ENCODE assay signal across 11 cellular contexts in genomic region chr9:34961574-34962480, GRCh38. TPM values are rescaled to one million over a fixed set of nuclear protein-coding genes. Genes with fewer than 3 reads are reported as not detected.
A peak's percentile ranks its signal among the peaks of the same experiment; 100 is the strongest.
DNase-seq lines count a peak whose midpoint lies in the region; ATAC-seq, FAIRE-seq and TF ChIP-seq lines count a peak whose summit lies in the region.
"Had no signal": no experiment of that assay in that cellular context is flagged by ENCODE, and none has a peak within 500 bp of the region (broad histone marks: within the 10 kb centered on the region; RNA-seq: fewer than 3 reads in every experiment).

No MANE protein-coding gene starts in this region.

- peak in 3 of 4 donors; percentile 32 to 86 (median 61) for ATAC-seq in pancreas
- ATAC-seq in HG03432 (IDR thresholded peaks at IDR 0.05; ENCODE audit: unreplicated experiment), result no peak

- WGBS in pancreas, 2 donors, result 59 to 68% methylated on average over 5 of the region's 5 CpGs

- peak overlapping the region; percentile 36 for H3K4me3 Mint-ChIP-seq in activated CD4-positive, alpha-beta T cell treated with anti-CD3 and anti-CD28 coated beads, Interleukin-2, amount 10 ng/mL, durations not matched to agents 24 days and 14 days

- H3K27me3 ChIP-seq in pancreas, result peaks cover 0 to 9% (median 0%) of the 10 kb centered on the region in 4 donors

- H3K9me3 ChIP-seq in pancreas, result no peaks in the 10 kb centered on the region

- H3K27ac Mint-ChIP-seq in activated CD4-positive, alpha-beta T cell treated with anti-CD3 and anti-CD28 coated beads, Interleukin-2, amount 10 ng/mL, durations not matched to agents 24 days and 14 days, result peak overlapping the region; percentile 45

- H3K36me3 ChIP-seq in pancreas, result no peaks in the 10 kb centered on the region

- no peak for TF ChIP-seq CTCF in pancreas (IDR thresholded peaks at IDR 0.05)

- peaks cover 58% of the 10 kb centered on the region for H3K27me3 Mint-ChIP-seq in activated CD4-positive, alpha-beta T cell treated with anti-CD3 and anti-CD28 coated beads, Interleukin-2, amount 10 ng/mL, durations not matched to agents 24 days and 14 days

- no peaks in the 10 kb centered on the region for H3K36me3 Mint-ChIP-seq in activated CD4-positive, alpha-beta T cell treated with anti-CD3 and anti-CD28 coated beads, Interleukin-2, amount 10 ng/mL, durations not matched to agents 24 days and 14 days (ENCODE audit: low read depth)

- H3K4me1 Mint-ChIP-seq in activated CD4-positive, alpha-beta T cell treated with anti-CD3 and anti-CD28 coated beads, Interleukin-2, amount 10 ng/mL, durations not matched to agents 24 days and 14 days, result peaks cover 36% of the 10 kb centered on the region

- H3K27ac ChIP-seq in pancreas, result no peak overlapping the region
- H3K27ac ChIP-seq: HL-60 had no signal

- no peaks in the 10 kb centered on the region for H3K9me3 Mint-ChIP-seq in activated CD4-positive, alpha-beta T cell treated with anti-CD3 and anti-CD28 coated beads, Interleukin-2, amount 10 ng/mL, durations not matched to agents 24 days and 14 days

- no peak for DNase-seq in activated CD4-positive, alpha-beta T cell treated with anti-CD3 and anti-CD28 coated beads, Interleukin-2, amount 10 ng/mL, durations not matched to agents 24 days and 14 days
- DNase-seq in activated CD4-positive, alpha-beta T cell treated with anti-CD3 and anti-CD28 coated beads, Interleukin-2, amount 50 U/mL, for 4 hours, result no peak
- DNase-seq in HK-2 (ENCODE audit: unreplicated experiment), result peak; percentile 18
- peak; percentile 5 to 63 for DNase-seq in dermis microvascular lymphatic vessel endothelial cell (ENCODE audit: low read depth in 2 of 2)
- DNase-seq in pancreas, result no peak
- no peak for DNase-seq in T-helper 9 cell
- DNase-seq in NCI-H2081 treated with DMSO at 0.1 percent for 48 hours (lab: John Stamatoyannopoulos, UW), result no peak
- DNase-seq: stimulated activated CD4-positive, alpha-beta T cell treated with anti-CD3 and anti-CD28 coated beads, Interleukin-2, amount 100 ng/mL, for 24 hours had no signal

- intact Hi-C loops in activated CD4-positive, alpha-beta T cell treated with anti-CD3 and anti-CD28 coated beads, Interleukin-2, amount 10 ng/mL, durations not matched to agents 24 days and 14 days (cut with micrococcal nuclease), result loop anchor here (1.0 to 5.0 kb wide), 3 partner anchors 23 to 65 kb away; partner anchors contain the start of gene DNAJB5
- intact Hi-C loops in pancreas (cut with DNase I), result no loop called here

- no peak overlapping the region for H3K4me3 ChIP-seq in pancreas

- H3K4me1 ChIP-seq in pancreas, result no peaks in the 10 kb centered on the region

- FAIRE-seq in pancreas (lab: Jason Lieb, UNC), result no peak
- FAIRE-seq: endometrium had no signal

RNA-seq across cellular contexts. Expression of gene PHF24, which starts 3.7 kb away (rescaled TPM):
- 0.14 and 0.57 TPM in 2 replicates for total RNA-seq in activated CD4-positive, alpha-beta T cell treated with anti-CD3 and anti-CD28 coated beads, Interleukin-2, amount 10 ng/mL, durations not matched to agents 24 days and 14 days
- under 0.01 TPM in 1 of 2 replicates, not detected in the other for total RNA-seq in dermis microvascular lymphatic vessel endothelial cell
- under 1 TPM; 0.03 to 0.32 (median 0.12) TPM for total RNA-seq in pancreas
- polyA plus RNA-seq in pancreas, result under 1 TPM; 0.05 to 0.11 TPM

RNA-seq across cellular contexts. Expression of gene DNAJB5, which starts 27.7 kb away (rescaled TPM):
- 7.7 and 10.6 TPM in 2 replicates for total RNA-seq in activated CD4-positive, alpha-beta T cell treated with anti-CD3 and anti-CD28 coated beads, Interleukin-2, amount 10 ng/mL, durations not matched to agents 24 days and 14 days
- total RNA-seq in dermis microvascular lymphatic vessel endothelial cell (3.3 and 5.9 TPM in 2 replicates), pancreas (1 to 10 TPM in 5 of 6 donors, under 1 TPM in 1; 0.97 to 2.9 (median 1.7) TPM)
- 1 to 10 TPM; 4.0 to 4.7 TPM for polyA plus RNA-seq in pancreas

Comparison
In these comparisons a context has a peak if more than half of its experiments do, and no peak if none do; other contexts are left out.
1. DNase-seq: peak in HK-2 (single experiment) and dermis microvascular lymphatic vessel endothelial cell (2 of 2); none in activated CD4-positive, alpha-beta T cell treated with anti-CD3 and anti-CD28 coated beads, Interleukin-2, amount 10 ng/mL, durations not matched to agents 24 days and 14 days (single experiment), activated CD4-positive, alpha-beta T cell treated with anti-CD3 and anti-CD28 coated beads, Interleukin-2, amount 50 U/mL, for 4 hours (0 of 2), pancreas (0 of 6), T-helper 9 cell (single experiment) and NCI-H2081 treated with DMSO at 0.1 percent for 48 hours (single experiment).